Comparison of ENCODE assay signal across 7 cellular contexts in genomic region chr7:134995239-134996096, GRCh38. TPM values are rescaled to one million over a fixed set of nuclear protein-coding genes. Genes with fewer than 3 reads are reported as not detected.
DNase-seq lines count a peak whose midpoint lies in the region; ATAC-seq and TF ChIP-seq lines count a peak whose summit lies in the region.

No MANE protein-coding gene starts in this region.

- intact Hi-C loops in spleen (cut with DNase I; ENCODE audit: low total_unique reads): loop anchor here (10.0 kb wide), 1 partner anchor 149 kb away; the partner anchor contains the start of gene TMEM140

- peak overlapping the region; percentile 88 for H3K27ac Mint-ChIP-seq in T-helper 17 cell

- WGBS in spleen, 5 donors: 50 to 68% (median 65%) methylated on average over 6 of the region's 6 CpGs
- 67% methylated on average over 6 of the region's 6 CpGs for WGBS in suprapubic skin

- no peak for TF ChIP-seq EP300 in suprapubic skin (IDR thresholded peaks at IDR 0.05)

- peaks cover 6% of the 10 kb centered on the region for H3K36me3 Mint-ChIP-seq in T-helper 17 cell (ENCODE audit: low read depth)

- peaks cover 2 to 56% (median 14%) of the 10 kb centered on the region in 6 donors for H3K36me3 ChIP-seq in spleen
- H3K36me3 ChIP-seq in suprapubic skin: peaks cover 45% of the 10 kb centered on the region

- H3K4me1 ChIP-seq in spleen (peaks cover 3 to 51% (median 24%) of the 10 kb centered on the region in 6 donors), suprapubic skin (no peaks in the 10 kb centered on the region)

- H3K27me3 Mint-ChIP-seq in T-helper 17 cell: no peaks in the 10 kb centered on the region

- DNase-seq in T-helper 17 cell (no peak), spleen (no peak), RPMI8226 (no peak), suprapubic skin (ENCODE audit: low spot score in 2 of 2) (no peak), NCI-H1105 (lab: John Stamatoyannopoulos, UW) (no peak)

- H3K4me3 Mint-ChIP-seq in T-helper 17 cell: peak overlapping the region; percentile 45

- peak; percentile 42 for ATAC-seq in GM19025 (IDR thresholded peaks at IDR 0.05; ENCODE audit: low read depth, unreplicated experiment)
- peak; percentile 39 for ATAC-seq in HG02610 (IDR thresholded peaks at IDR 0.05; ENCODE audit: unreplicated experiment)
- ATAC-seq in T-helper 17 cell: peak; percentile 70

- H3K4me1 Mint-ChIP-seq in T-helper 17 cell: peaks cover 22% of the 10 kb centered on the region

- no peak for TF ChIP-seq CTCF in spleen (IDR thresholded peaks at IDR 0.05 in 8 of 11, conservative IDR thresholded peaks at IDR 0.05 in 3 of 11)
- TF ChIP-seq CTCF in suprapubic skin (IDR thresholded peaks at IDR 0.05): no peak

- no peaks in the 10 kb centered on the region for H3K9me3 ChIP-seq in T-helper 17 cell (ENCODE audit: control insufficient read depth, low read length, poor library complexity, severe bottlenecking)
- no peaks in the 10 kb centered on the region for H3K9me3 ChIP-seq in spleen
- no peaks in the 10 kb centered on the region for H3K9me3 ChIP-seq in suprapubic skin

- H3K27ac ChIP-seq in spleen (peak overlapping the region; percentile 23 to 59 (median 41)), suprapubic skin (no peak overlapping the region)

- H3K4me3 ChIP-seq in spleen (no peak overlapping the region), suprapubic skin (no peak overlapping the region)

- H3K27me3 ChIP-seq in spleen (replicated peaks in 1 of 7) (no peaks in the 10 kb centered on the region), suprapubic skin (no peaks in the 10 kb centered on the region)

- TF ChIP-seq POLR2A in spleen (IDR thresholded peaks at IDR 0.05) (no peak), suprapubic skin (IDR thresholded peaks at IDR 0.05) (no peak)

RNA-seq across cellular contexts. Expression of gene AGBL3, which starts 9.2 kb away (rescaled TPM):
- total RNA-seq in T-helper 17 cell (1 to 10 TPM; 2.1 to 2.4 TPM), spleen (10 to 100 TPM in 1 of 7 donors, 1 to 10 TPM in 6; 3.6 to 12.9 (median 5.1) TPM), suprapubic skin (1 to 10 TPM in 1 of 4 donors, under 1 TPM in 2, not detected in 1; 0.49 to 2.4 (median 0.94) TPM)
- polyA plus RNA-seq in spleen: 1 to 10 TPM; 1.2 to 1.5 (median 1.3) TPM
